Comparison of ENCODE assay signal across 19 cellular contexts in genomic region chr9:136197930-136198604, GRCh38. TPM values are rescaled to one million over a fixed set of nuclear protein-coding genes. Genes with fewer than 3 reads are reported as not detected.
DNase-seq lines count a peak whose midpoint lies in the region; ATAC-seq and TF ChIP-seq lines count a peak whose summit lies in the region.
"Had no signal": no experiment of that assay in that cellular context is flagged by ENCODE, and none has a peak within 500 bp of the region (broad histone marks: within the 10 kb centered on the region; RNA-seq: fewer than 3 reads in every experiment).

No MANE protein-coding gene starts in this region.

- H3K9ac ChIP-seq in NT2/D1 (ENCODE audit: insufficient read length, low read depth) (peak overlapping the region; percentile 50), iPS-15b (ENCODE audit: low read depth, low read length) (no peak overlapping the region)

- TF ChIP-seq CTCF in heart left ventricle (IDR thresholded peaks at IDR 0.05) = no peak

- TF ChIP-seq POLR2A in heart left ventricle (IDR thresholded peaks at IDR 0.05) = no peak

- ATAC-seq in Right ventricle myocardium inferior = no peak
- ATAC-seq in heart left ventricle = no peak
- ATAC-seq in GM18861 (IDR thresholded peaks at IDR 0.05; ENCODE audit: unreplicated experiment) = no peak

- intact Hi-C loops in Right ventricle myocardium inferior (cut with DNase I) = no loop called here
- intact Hi-C loops in heart left ventricle (cut with DNase I) = no loop called here

- H3K27ac ChIP-seq in heart left ventricle = no peak overlapping the region

- H3K36me3 ChIP-seq in heart left ventricle (no peaks in the 10 kb centered on the region), NT2/D1 (ENCODE audit: insufficient read depth, insufficient read length, low read length) (no peaks in the 10 kb centered on the region), iPS-15b (ENCODE audit: control insufficient read depth, insufficient read depth, low read length) (no peaks in the 10 kb centered on the region)

- DNase-seq in Right ventricle myocardium inferior (ENCODE audit: missing footprints) (peak; percentile 39), heart left ventricle (no peak), NT2/D1 (ENCODE audit: low read depth, low spot score) (no peak), NCI-H524 (lab: John Stamatoyannopoulos, UW) (no peak), NCI-H2171 treated with DMSO at 0.1 percent for 48 hours (lab: John Stamatoyannopoulos, UW) (no peak)
- no peak for DNase-seq in activated CD8-positive, alpha-beta memory T cell treated with anti-CD3 and anti-CD28 coated beads, Interleukin-2, amount 50 U/mL, for 48 hours
- DNase-seq: DMS79, GDM1, NCI-H1092, NCI-H226, NCI-H526 treated with DMSO at 0.1 percent for 48 hours, OCI-M1 had no signal

- H3K4me3 ChIP-seq in heart left ventricle = no peak overlapping the region
- peak overlapping the region; percentile 15 for H3K4me3 ChIP-seq in NT2/D1 (ENCODE audit: insufficient read length, low read depth)
- peak overlapping the region; percentile 18 for H3K4me3 ChIP-seq in iPS-15b (ENCODE audit: low read depth, low read length)
- H3K4me3 ChIP-seq: K562 had no signal

- H3K9me3 ChIP-seq in heart left ventricle = no peaks in the 10 kb centered on the region
- no peaks in the 10 kb centered on the region for H3K9me3 ChIP-seq in NT2/D1 (ENCODE audit: insufficient read depth, low read length)
- H3K9me3 ChIP-seq in iPS-15b (ENCODE audit: control insufficient read depth, insufficient read depth, low read length) = no peaks in the 10 kb centered on the region

- 7 to 13% (median 10%) methylated on average over 18 of the region's 18 CpGs for WGBS in heart left ventricle, 4 donors

- H3K27me3 ChIP-seq in heart left ventricle (peaks cover 71 to 99% (median 95%) of the 10 kb centered on the region in 9 donors), NT2/D1 (ENCODE audit: insufficient read depth, insufficient read length) (peaks cover 97% of the 10 kb centered on the region), iPS-15b (ENCODE audit: control insufficient read depth, insufficient read depth, low read length) (peaks cover 86% of the 10 kb centered on the region)

- H3K4me1 ChIP-seq in heart left ventricle = peaks cover 0 to 28% (median 6%) of the 10 kb centered on the region in 12 donors
- H3K4me1 ChIP-seq in NT2/D1 (ENCODE audit: insufficient read depth, insufficient read length) = peaks cover 27% of the 10 kb centered on the region
- peaks cover 7% of the 10 kb centered on the region for H3K4me1 ChIP-seq in iPS-15b (ENCODE audit: control insufficient read depth, insufficient read depth, low read length)

RNA-seq across cellular contexts. Expression of gene LHX3, which starts 6.9 kb away (rescaled TPM):
- total RNA-seq in Right ventricle myocardium inferior (not detected), heart left ventricle (not detected)
- polyA plus RNA-seq in heart left ventricle = not detected
- total RNA-seq: A172; HT-29; SK-MEL-5; T-helper 1 cell treated with Interleukin-12 subunit alpha and Interleukin-12 subunit beta and Interleukin-4 antibody, amounts not matched to agents 30 ng/mL and 1 ng/mL, for 36 hours had no signal
- polyA plus RNA-seq: K562 had no signal

RNA-seq across cellular contexts. Expression of gene QSOX2, which starts 47.5 kb away (rescaled TPM):
- 8.3 TPM for total RNA-seq in Right ventricle myocardium inferior
- total RNA-seq in heart left ventricle = 1 to 10 TPM; 4.8 to 7.8 (median 5.9) TPM
- polyA plus RNA-seq in heart left ventricle = 1 to 10 TPM; 4.3 to 9.9 TPM

Comparison
In these comparisons a context has a peak if more than half of its experiments do, and no peak if none do; other contexts are left out.
1. H3K4me3 ChIP-seq: peak in NT2/D1 (single experiment) and iPS-15b (single experiment); none in heart left ventricle (0 of 12).